9 cellular contexts compared by ENCODE assay signal in genomic region chr11:71449596-71449995, GRCh38. TPM values are rescaled to one million over a fixed set of nuclear protein-coding genes. Genes with fewer than 3 reads are reported as not detected.
DNase-seq lines count a peak whose midpoint lies in the region; ATAC-seq and TF ChIP-seq lines count a peak whose summit lies in the region.
"Had no signal": no experiment of that assay in that cellular context is flagged by ENCODE, and none has a peak within 500 bp of the region (broad histone marks: within the 10 kb centered on the region; RNA-seq: fewer than 3 reads in every experiment).

No MANE protein-coding gene starts in this region.

- no peak for TF ChIP-seq POLR2A in esophagus squamous epithelium (IDR thresholded peaks at IDR 0.05)

- H3K27me3 ChIP-seq in GM23338 (ENCODE audit: insufficient read depth) (no peaks in the 10 kb centered on the region), SU-DHL-6 (ENCODE audit: low read length) (no peaks in the 10 kb centered on the region), esophagus squamous epithelium (no peaks in the 10 kb centered on the region), psoas muscle (ENCODE audit: insufficient read depth in 3 of 3, low read length in 2 of 3) (no peaks in the 10 kb centered on the region)

- ATAC-seq in GM23338: no peak
- ATAC-seq in psoas muscle: no peak
- no peak for ATAC-seq in GM21619 (IDR thresholded peaks at IDR 0.05; ENCODE audit: unreplicated experiment)

- H2AFZ ChIP-seq in GM23338 (no peak overlapping the region), SU-DHL-6 (ENCODE audit: low read depth, low read length, severe bottlenecking) (no peak overlapping the region)

- peak overlapping the region; percentile 95 for H3K4me2 ChIP-seq in GM23338
- peak overlapping the region; percentile 93 for H3K4me2 ChIP-seq in SU-DHL-6 (ENCODE audit: low read depth, low read length, poor library complexity, severe bottlenecking)

- H3K4me1 ChIP-seq in GM23338 (ENCODE audit: insufficient read depth): peaks cover 39% of the 10 kb centered on the region
- peaks cover 27 to 70% (median 37%) of the 10 kb centered on the region in 3 donors for H3K4me1 ChIP-seq in esophagus squamous epithelium
- H3K4me1 ChIP-seq in psoas muscle: peaks cover 16% of the 10 kb centered on the region

- H3K9me3 ChIP-seq in SU-DHL-6 (ENCODE audit: insufficient read depth, low read length) (no peaks in the 10 kb centered on the region), esophagus squamous epithelium (no peaks in the 10 kb centered on the region), psoas muscle (no peaks in the 10 kb centered on the region)

- peaks cover 50% of the 10 kb centered on the region for H3K4me1 Mint-ChIP-seq in GM23338

- no peak overlapping the region for H3K27ac ChIP-seq in GM23338 (ENCODE audit: low read depth)
- H3K27ac ChIP-seq in SU-DHL-6 (ENCODE audit: low read depth, low read length): 0 out of 2 replicates have a peak overlapping the region, but pooled peaks have one; percentile 4
- H3K27ac ChIP-seq in esophagus squamous epithelium: peak overlapping the region in 3 of 4 donors; percentile 38 to 84 (median 82)
- peak overlapping the region; percentile 81 for H3K27ac ChIP-seq in psoas muscle

- H3K79me2 ChIP-seq in GM23338 (replicated peaks; ENCODE audit: insufficient read depth): peaks cover 73% of the 10 kb centered on the region
- peaks cover 28% of the 10 kb centered on the region for H3K79me2 ChIP-seq in SU-DHL-6 (ENCODE audit: insufficient read depth, low read length)

- H3K9me3 Mint-ChIP-seq in GM23338: peaks cover 7% of the 10 kb centered on the region; the same call in 2 of the 3 replicates

- DNase-seq in GM23338 (ENCODE audit: low spot score): no peak
- DNase-seq in esophagus squamous epithelium (lab: John Stamatoyannopoulos, UW): no peak
- no peak for DNase-seq in psoas muscle
- no peak for DNase-seq in globus pallidus (ENCODE audit: low spot score)
- no peak for DNase-seq in kidney glomerular epithelial cell (lab: John Stamatoyannopoulos, UW)
- DNase-seq in UCSD-AML1 (lab: John Stamatoyannopoulos, UW; ENCODE audit: unreplicated experiment): no peak
- DNase-seq: central memory CD4-positive, alpha-beta T cell had no signal

- H3K27me3 Mint-ChIP-seq in GM23338 (ENCODE audit: insufficient read depth, low read depth, poor library complexity): peaks cover 20% of the 10 kb centered on the region

- H3F3A ChIP-seq in GM23338 (replicated peaks; ENCODE audit: low read depth): no peaks in the 10 kb centered on the region; the same call in 1 of the 2 replicates
- H3F3A ChIP-seq in SU-DHL-6 (ENCODE audit: insufficient read depth): peaks cover 31% of the 10 kb centered on the region

- WGBS in esophagus squamous epithelium, 2 donors: 34 to 35% methylated on average over 4 to 5 of the region's 6 CpGs
- WGBS in psoas muscle, 3 donors: 56 to 65% (median 57%) methylated on average over 6 of the region's 6 CpGs

- H3K36me3 Mint-ChIP-seq in GM23338 (ENCODE audit: low read depth): peaks cover 32% of the 10 kb centered on the region

- H3K27ac Mint-ChIP-seq in GM23338: peak overlapping the region; percentile 24; the same call in 1 of the 2 replicates

- TF ChIP-seq CTCF in GM23338 (conservative IDR thresholded peaks at IDR 0.05; ENCODE audit: low read depth in 2 of 2): no peak
- no peak for TF ChIP-seq CTCF in SU-DHL-6 (IDR thresholded peaks at IDR 0.05; ENCODE audit: insufficient read depth, low read length, poor library complexity, severe bottlenecking)
- no peak for TF ChIP-seq CTCF in esophagus squamous epithelium (IDR thresholded peaks at IDR 0.05)
- no peak for TF ChIP-seq CTCF in psoas muscle (IDR thresholded peaks at IDR 0.05)

- H4K20me1 ChIP-seq in GM23338 (replicated peaks; ENCODE audit: insufficient read depth) (peaks cover 27% of the 10 kb centered on the region), SU-DHL-6 (ENCODE audit: low read depth, low read length) (no peaks in the 10 kb centered on the region)

- intact Hi-C loops in esophagus squamous epithelium (cut with DNase I): no loop called here
- intact Hi-C loops in psoas muscle (cut with DNase I): no loop called here

- H3K36me3 ChIP-seq in GM23338 (ENCODE audit: insufficient read depth) (peaks cover 26% of the 10 kb centered on the region), SU-DHL-6 (ENCODE audit: low read length) (peaks cover 12% of the 10 kb centered on the region), esophagus squamous epithelium (peaks cover 0 to 14% (median 0%) of the 10 kb centered on the region in 3 donors), psoas muscle (ENCODE audit: insufficient read depth in 1 of 2, low read depth in 1 of 2) (peaks cover 0 to 8% of the 10 kb centered on the region in 2 donors)

- peak overlapping the region; percentile 99 for H3K4me3 Mint-ChIP-seq in GM23338

- peak overlapping the region; percentile 67 for H3K9ac ChIP-seq in SU-DHL-6 (ENCODE audit: low read length)

- H3K4me3 ChIP-seq in GM23338 (peak overlapping the region; percentile 98), SU-DHL-6 (ENCODE audit: insufficient read depth, low read length, poor library complexity, severe bottlenecking) (peak overlapping the region; percentile 73), esophagus squamous epithelium (peak overlapping the region in 3 of 4 donors; percentile 61 to 92 (median 65)), psoas muscle (peak overlapping the region; percentile 91)

- H3K9me2 ChIP-seq in GM23338 (ENCODE audit: insufficient read depth) (no peaks in the 10 kb centered on the region), SU-DHL-6 (replicated peaks; ENCODE audit: insufficient read depth, low read length) (no peaks in the 10 kb centered on the region)

TF ChIP-seq in GM23338, 12 proteins besides CTCF, POLR2A, EP300 and RAD21 (continues in another document):
- TF ChIP-seq STAT1 (IDR thresholded peaks at IDR 0.05; ENCODE audit: unreplicated experiment) (no peak), CREB1 (CRISPR knock-in tag; IDR thresholded peaks at IDR 0.05; ENCODE audit: low read depth) (no peak), EZH2phosphoT487 (IDR thresholded peaks at IDR 0.05; ENCODE audit: unreplicated experiment) (no peak), NANOG (IDR thresholded peaks at IDR 0.05; ENCODE audit: borderline replicate concordance) (no peak)

RNA-seq across cellular contexts. Expression of gene DHCR7, which starts 1.4 kb away (rescaled TPM):
- 166 and 175 TPM in 2 replicates for total RNA-seq in GM23338 (2014; rRNA removed; shearing (Covaris generic))
- polyA plus RNA-seq in GM23338 (2016; fragmentation: Nextera tagmentation; extraction: Ambion mirVana) (84.0 and 91.3 TPM in 2 replicates), psoas muscle (1 to 10 TPM; 4.9 to 9.0 (median 6.3) TPM)
- total RNA-seq in esophagus squamous epithelium (10 to 100 TPM; 22.5 to 86.1 (median 36.5) TPM), psoas muscle (10 to 100 TPM in 2 of 4 donors, 1 to 10 TPM in 2; 5.5 to 15.1 (median 10.1) TPM)

RNA-seq across cellular contexts. Expression of gene NADSYN1, which starts 3.4 kb away (rescaled TPM):
- 50.4 and 54.9 TPM in 2 replicates for total RNA-seq in GM23338 (2014; rRNA removed; shearing (Covaris generic))
- polyA plus RNA-seq in GM23338 (2016; fragmentation: Nextera tagmentation; extraction: Ambion mirVana): 32.5 and 35.6 TPM in 2 replicates
- total RNA-seq in esophagus squamous epithelium: 10 to 100 TPM; 62.0 to 81.3 (median 71.7) TPM
- 10 to 100 TPM; 13.0 to 19.3 (median 13.6) TPM for total RNA-seq in psoas muscle
- 10 to 100 TPM in 2 of 3 donors, 1 to 10 TPM in 1; 7.8 to 14.6 (median 12.0) TPM for polyA plus RNA-seq in psoas muscle
